In genomic region chr5:143642791-143643190, GRCh38 we compare ENCODE assay signal across 15 cellular contexts.
"Had no signal": no experiment of that assay in that cellular context is flagged by ENCODE, and none has a peak within 500 bp of the region (broad histone marks: within the 10 kb centered on the region; RNA-seq: fewer than 3 reads in every experiment).

No MANE protein-coding gene starts in this region.

- H3K4me3 ChIP-seq: dorsolateral prefrontal cortex, prostate gland, right lobe of liver, spleen, transverse colon had no signal

- DNase-seq: activated CD4-positive, alpha-beta T cell treated with anti-CD3 and anti-CD28 coated beads for 1 hour; activated CD8-positive, alpha-beta memory T cell treated with anti-CD3 and anti-CD28 coated beads, Interleukin-2, amount 50 U/mL, for 4 hours; activated CD8-positive, alpha-beta T cell treated with anti-CD3 and anti-CD28 coated beads for 36 hours; activated naive CD8-positive, alpha-beta T cell treated with anti-CD3 and anti-CD28 coated beads, Interleukin-2, amount 10 ng/mL, durations not matched to agents 7 days and 5 days; activated T-cell treated with anti-CD3 and anti-CD28 coated beads, Interleukin-2, amount 50 U/mL, for 72 hours; anterior cingulate cortex; dorsolateral prefrontal cortex; mammary epithelial cell; naive thymus-derived CD4-positive, alpha-beta T cell; right lobe of liver; spleen; stimulated activated CD4-positive, alpha-beta T cell treated with anti-CD3 and anti-CD28 coated beads, Interleukin-1b, Interleukin-23, amount 100 ng/mL, for 48 hours; transverse colon had no signal

- H3K36me3 ChIP-seq: prostate gland, right lobe of liver, spleen, transverse colon had no signal

- H3K4me1 ChIP-seq: prostate gland, right lobe of liver, spleen, transverse colon had no signal

- H3K9me3 ChIP-seq: prostate gland, right lobe of liver, spleen, transverse colon had no signal

- ATAC-seq: activated CD8-positive, alpha-beta T cell treated with anti-CD3 and anti-CD28 coated beads for 36 hours; activated T-cell treated with anti-CD3 and anti-CD28 coated beads, Interleukin-2, amount 50 U/mL, for 72 hours; naive thymus-derived CD4-positive, alpha-beta T cell; right lobe of liver; stimulated activated memory B cell treated with anti-CD40 and anti-IgM and Interleukin-4, amounts not matched to agents 10 μg/mL and 1 μg/mL and 100 μg/mL, for 72 hours had no signal

- H3K27ac ChIP-seq: dorsolateral prefrontal cortex, prostate gland, right lobe of liver, spleen, transverse colon had no signal

- H3K27me3 ChIP-seq: dorsolateral prefrontal cortex, right lobe of liver, spleen, transverse colon had no signal
